Comparison of ENCODE assay signal across 9 cellular contexts in the genomic region with DNA sequence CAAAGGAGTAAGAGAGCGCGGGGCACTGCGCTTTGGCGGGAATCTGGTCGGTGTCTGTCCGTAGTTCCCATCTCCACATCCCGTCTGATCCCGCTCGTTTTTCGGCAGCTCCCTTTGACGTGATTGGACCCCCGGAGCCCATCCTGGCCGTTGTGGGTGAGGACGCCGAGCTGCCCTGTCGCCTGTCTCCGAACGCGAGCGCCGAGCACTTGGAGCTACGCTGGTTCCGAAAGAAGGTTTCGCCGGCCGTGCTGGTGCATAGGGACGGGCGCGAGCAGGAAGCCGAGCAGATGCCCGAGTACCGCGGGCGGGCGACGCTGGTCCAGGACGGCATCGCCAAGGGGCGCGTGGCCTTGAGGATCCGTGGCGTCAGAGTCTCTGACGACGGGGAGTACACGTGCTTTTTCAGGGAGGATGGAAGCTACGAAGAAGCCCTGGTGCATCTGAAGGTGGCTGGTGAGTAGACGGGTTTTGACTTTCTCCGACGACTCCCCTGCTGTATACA. TPM values are rescaled to one million over a fixed set of nuclear protein-coding genes. Genes with fewer than 3 reads are reported as not detected.
DNase-seq lines count a peak whose midpoint lies in the region; ATAC-seq, FAIRE-seq and TF ChIP-seq lines count a peak whose summit lies in the region.
"Had no signal": no experiment of that assay in that cellular context is flagged by ENCODE, and none has a peak within 500 bp of the region (broad histone marks: within the 10 kb centered on the region; RNA-seq: fewer than 3 reads in every experiment).

No MANE protein-coding gene starts in this region.

- peak overlapping the region; percentile 27; the same call in 1 of the 2 replicates for H3K4me3 ChIP-seq in GM08714 (ENCODE audit: low read length)
- H3K4me3 ChIP-seq in mammary epithelial cell (replicated peaks in 1 of 3; ENCODE audit: insufficient read depth in 1 of 3, low read depth in 2 of 3, low read length in 3 of 3), result peak overlapping the region in 1 of 3 experiments; percentile 21
- H3K4me3 ChIP-seq in HepG2 (replicated peaks in 1 of 3; ENCODE audit: insufficient read depth in 1 of 3, low read depth in 2 of 3, low read length in 3 of 3), result peak overlapping the region; percentile 45 to 71 (median 47)

- TF ChIP-seq EP300 in HepG2 (IDR thresholded peaks at IDR 0.05; ENCODE audit: low read depth in 2 of 2, low read length in 2 of 2) (no peak), HepG2 (CRISPR knock-in tag; IDR thresholded peaks at IDR 0.05; ENCODE audit: borderline replicate concordance) (no peak)

- TF ChIP-seq RAD21 in HepG2 (CRISPR knock-in tag; IDR thresholded peaks at IDR 0.05), result no peak

- TF ChIP-seq CTCF in mammary epithelial cell (conservative IDR thresholded peaks at IDR 0.05 in 1 of 2, IDR thresholded peaks at IDR 0.05 in 1 of 2; ENCODE audit: extremely low read depth in 1 of 2, insufficient read depth in 1 of 2, low read depth in 1 of 2, low read length in 2 of 2), result no peak
- no peak for TF ChIP-seq CTCF in HepG2 (CRISPR knock-in tag; IDR thresholded peaks at IDR 0.05)

- H4K20me1 ChIP-seq in mammary epithelial cell (ENCODE audit: insufficient read depth, low read length) (no peaks in the 10 kb centered on the region), HepG2 (ENCODE audit: insufficient read depth, low read length) (no peaks in the 10 kb centered on the region)

- dilution Hi-C loops in mammary epithelial cell (cut with HindIII; ENCODE audit: low sequenced_read_pairs), result no loop called here

- intact Hi-C loops in mammary epithelial cell (cut with micrococcal nuclease) (no loop called here), HepG2 (cut with micrococcal nuclease; ENCODE audit: unreplicated experiment) (no loop called here)

- H2AFZ ChIP-seq in mammary epithelial cell (ENCODE audit: low read depth, low read length) (peak overlapping the region; percentile 62), HepG2 (ENCODE audit: low read length) (no peak overlapping the region)

- H3K36me3 ChIP-seq in mammary epithelial cell (ENCODE audit: insufficient read depth, low read length) (no peaks in the 10 kb centered on the region), HepG2 (replicated peaks in 1 of 2; ENCODE audit: control insufficient read depth in 1 of 2, insufficient read depth in 2 of 2, low read length in 2 of 2) (no peaks in the 10 kb centered on the region)

- H3K9ac ChIP-seq in mammary epithelial cell (ENCODE audit: insufficient read depth, low read length) (no peak overlapping the region), HepG2 (ENCODE audit: insufficient read depth, low read depth, low read length) (peak overlapping the region; percentile 24; the same call in 1 of the 2 replicates)

- POLR2A ChIA-PET in HepG2 (lab: Yijun Ruan, JAX), result interaction anchor here (1.1 kb wide), 1 partner anchor 14 kb away, joined by 5 read pairs; no protein-coding TSS in a partner anchor

- no TSS peak for BruUV-seq in mammary epithelial cell (replicated peaks; lab: Mats Ljungman, UMichigan)
- no TSS peak for BruUV-seq in HepG2 (replicated peaks; lab: Mats Ljungman, UMichigan)

- H3K27me3 ChIP-seq in mammary epithelial cell (ENCODE audit: insufficient read depth, low read length) (peaks cover 12% of the 10 kb centered on the region), HepG2 (ENCODE audit: control insufficient read depth in 1 of 2, insufficient read depth in 2 of 2, low read length in 2 of 2) (peaks cover 5 to 23% of the 10 kb centered on the region in 2 experiments; a peak in 4 of 5 replicates)

- 26% methylated on average over 32 of the region's 49 CpGs for WGBS in mammary epithelial cell (ENCODE audit: low coverage, missing lambda C conversion rate)
- WGBS in HepG2 (ENCODE audit: low lambda C conversion rate), result 3% methylated on average over 4 of the region's 49 CpGs

- TF ChIP-seq POLR2A in HepG2 (IDR thresholded peaks at IDR 0.05; ENCODE audit: insufficient read depth in 1 of 2, low read depth in 2 of 2, low read length in 2 of 2), result no peak

- FAIRE-seq in HepG2 (lab: Jason Lieb, UNC), result no peak

- CTCF ChIA-PET in mammary epithelial cell (lab: Charles Lee; ENCODE audit: low non-redundant PET) (interaction anchor here (0.7 kb wide), 1 partner anchor 206 kb away, joined by 4 read pairs; no protein-coding TSS in a partner anchor), HepG2 (lab: Yijun Ruan, JAX; ENCODE audit: low intra/inter-chr PET ratio, low total read pairs) (no interaction called here)

- ATAC-seq in HepG2, result peak; percentile 83
- ATAC-seq in GM19035 (IDR thresholded peaks at IDR 0.05; ENCODE audit: unreplicated experiment), result no peak

- H3K27ac ChIP-seq in mammary epithelial cell (ENCODE audit: insufficient read depth, low read depth, low read length) (no peak overlapping the region), HepG2 (ENCODE audit: extremely low read length, insufficient read depth, low read length) (no peak overlapping the region)

- H3K9me3 ChIP-seq in mammary epithelial cell (replicated peaks; ENCODE audit: insufficient read depth, low read length) (no peaks in the 10 kb centered on the region), HepG2 (ENCODE audit: low read length) (no peaks in the 10 kb centered on the region)

- DNase-seq in T-helper 1 cell (peak in 4 of 5 donors; percentile 16 to 42 (median 17)), mammary epithelial cell (no peak), HepG2 (ENCODE audit: low spot score) (no peak), occipital lobe (lab: John Stamatoyannopoulos, UW) (no peak), Kasumi-1 (lab: John Stamatoyannopoulos, UW) (no peak)
- DNase-seq in stimulated activated CD4-positive, alpha-beta T cell treated with anti-CD3 and anti-CD28 coated beads, TNF-alpha, amount 100 ng/mL, for 4 hours (ENCODE audit: low read depth in 3 of 3), result peak in 2 of 3 experiments; percentile 5 to 11

- in situ Hi-C loops in mammary epithelial cell (cut with MboI; ENCODE audit: low sequenced_read_pairs in 2 of 2), result no loop called here
- in situ Hi-C loops in HepG2 (cut with HindIII; ENCODE audit: extremely low pct_ligation_motif_present, low pct_unique_long_range_greater_than_20kb), result no loop called here

- peaks cover 5% of the 10 kb centered on the region for H3K4me1 ChIP-seq in mammary epithelial cell (ENCODE audit: insufficient read depth, low read length)
- peaks cover 31% of the 10 kb centered on the region for H3K4me1 ChIP-seq in HepG2 (ENCODE audit: insufficient read depth, low read length)

- H3K79me2 ChIP-seq in mammary epithelial cell (ENCODE audit: insufficient read depth, low read length) (no peaks in the 10 kb centered on the region), HepG2 (ENCODE audit: insufficient read depth, low read length) (no peaks in the 10 kb centered on the region)

- H3K4me2 ChIP-seq in mammary epithelial cell (ENCODE audit: insufficient read depth, low read depth, low read length) (peak overlapping the region; percentile 59), HepG2 (ENCODE audit: low read depth, low read length) (peak overlapping the region; percentile 89)

RNA-seq across cellular contexts. Expression of a gene that starts 1.4 kb away (rescaled TPM):
- total RNA-seq in mammary epithelial cell (not detected), HepG2 (2016; rRNA removed; fragmentation: Illumina TruSeq; extraction: Trizol) (not detected in 2 replicates), occipital lobe (not detected)
- polyA plus RNA-seq in mammary epithelial cell (not detected), HepG2 (2011; rRNA removed) (0.04 and 0.12 TPM in 2 replicates)
- polyA minus RNA-seq in mammary epithelial cell, result not detected
- not detected in 2 replicates for total RNA-seq in HepG2 (2016; cell fraction: cytosol; rRNA removed; fragmentation: Illumina TruSeq; extraction: Trizol; ENCODE audit: low read depth)
- not detected in 2 replicates for total RNA-seq in HepG2 (2016; cell fraction: insoluble cytoplasmic fraction; rRNA removed; fragmentation: Illumina TruSeq; extraction: Trizol)
- total RNA-seq in HepG2 (2016; cell fraction: membrane; rRNA removed; fragmentation: Illumina TruSeq; extraction: Trizol), result not detected in 2 replicates
- total RNA-seq in HepG2 (2016; cell fraction: nucleus; rRNA removed; fragmentation: Illumina TruSeq; extraction: Trizol), result not detected in 2 replicates
- 0.04 and 0.08 TPM in 2 replicates for polyA plus RNA-seq in HepG2 (2011; cell fraction: cytosol; rRNA removed)
- polyA plus RNA-seq in HepG2 (2011; cell fraction: nucleus; rRNA removed), result not detected in 2 replicates
- 0.05 and 0.07 TPM in 2 replicates for polyA plus RNA-seq in HepG2 (2012)
- not detected in 2 replicates for polyA plus RNA-seq in HepG2 (2016; cell fraction: cytosol; fragmentation: Illumina TruSeq; extraction: Trizol; ENCODE audit: low read depth)
- polyA plus RNA-seq in HepG2 (2016; cell fraction: insoluble cytoplasmic fraction; fragmentation: Illumina TruSeq; extraction: Trizol; ENCODE audit: low read depth), result not detected in 2 replicates
- polyA plus RNA-seq in HepG2 (2016; cell fraction: membrane; fragmentation: Illumina TruSeq; extraction: Trizol; ENCODE audit: low read depth), result not detected in 2 replicates
- not detected in 2 replicates for polyA plus RNA-seq in HepG2 (2016; cell fraction: nucleus; fragmentation: Illumina TruSeq; extraction: Trizol; ENCODE audit: insufficient read depth, low read depth)
- not detected in 2 replicates for polyA minus RNA-seq in HepG2 (2011; rRNA and poly(A)+ RNA removed; ENCODE audit: low replicate concordance)
- not detected in 2 replicates for polyA minus RNA-seq in HepG2 (2011; cell fraction: cytosol; rRNA and poly(A)+ RNA removed)
- polyA minus RNA-seq in HepG2 (2011; cell fraction: nucleus; rRNA and poly(A)+ RNA removed), result not detected in 2 replicates
- total RNA-seq: myocyte had no signal

RNA-seq across cellular contexts. Expression of a gene that starts 36.6 kb away (rescaled TPM):
- total RNA-seq in mammary epithelial cell (10 to 100 TPM; 74.6 to 81.5 TPM), HepG2 (2016; rRNA removed; fragmentation: Illumina TruSeq; extraction: Trizol) (52.1 and 79.1 TPM in 2 replicates), occipital lobe (65.8 TPM)
- polyA plus RNA-seq in mammary epithelial cell (50.2 TPM), HepG2 (2011; rRNA removed) (35.2 and 39.9 TPM in 2 replicates)
- 38.5 TPM for polyA minus RNA-seq in mammary epithelial cell
- total RNA-seq in HepG2 (2016; cell fraction: cytosol; rRNA removed; fragmentation: Illumina TruSeq; extraction: Trizol; ENCODE audit: low read depth), result 14.1 and 14.2 TPM in 2 replicates
- 57.3 and 82.0 TPM in 2 replicates for total RNA-seq in HepG2 (2016; cell fraction: insoluble cytoplasmic fraction; rRNA removed; fragmentation: Illumina TruSeq; extraction: Trizol)
- 39.7 and 45.8 TPM in 2 replicates for total RNA-seq in HepG2 (2016; cell fraction: membrane; rRNA removed; fragmentation: Illumina TruSeq; extraction: Trizol)
- 25.0 and 25.1 TPM in 2 replicates for total RNA-seq in HepG2 (2016; cell fraction: nucleus; rRNA removed; fragmentation: Illumina TruSeq; extraction: Trizol)
- polyA plus RNA-seq in HepG2 (2011; cell fraction: cytosol; rRNA removed), result 30.0 and 36.6 TPM in 2 replicates
- 17.1 and 20.4 TPM in 2 replicates for polyA plus RNA-seq in HepG2 (2011; cell fraction: nucleus; rRNA removed)
- polyA plus RNA-seq in HepG2 (2012), result 43.4 and 46.6 TPM in 2 replicates
- polyA plus RNA-seq in HepG2 (2016; cell fraction: cytosol; fragmentation: Illumina TruSeq; extraction: Trizol; ENCODE audit: low read depth), result 7.3 and 12.1 TPM in 2 replicates
- 70.8 and 81.5 TPM in 2 replicates for polyA plus RNA-seq in HepG2 (2016; cell fraction: insoluble cytoplasmic fraction; fragmentation: Illumina TruSeq; extraction: Trizol; ENCODE audit: low read depth)
- polyA plus RNA-seq in HepG2 (2016; cell fraction: membrane; fragmentation: Illumina TruSeq; extraction: Trizol; ENCODE audit: low read depth), result 23.8 and 31.2 TPM in 2 replicates
- 36.5 and 38.4 TPM in 2 replicates for polyA plus RNA-seq in HepG2 (2016; cell fraction: nucleus; fragmentation: Illumina TruSeq; extraction: Trizol; ENCODE audit: insufficient read depth, low read depth)
- polyA minus RNA-seq in HepG2 (2011; rRNA and poly(A)+ RNA removed; ENCODE audit: low replicate concordance), result 13.7 and 15.1 TPM in 2 replicates
- 19.8 and 21.2 TPM in 2 replicates for polyA minus RNA-seq in HepG2 (2011; cell fraction: cytosol; rRNA and poly(A)+ RNA removed)
- 6.7 and 13.2 TPM in 2 replicates for polyA minus RNA-seq in HepG2 (2011; cell fraction: nucleus; rRNA and poly(A)+ RNA removed)

RNA-seq across cellular contexts. Expression of a gene that starts 43.8 kb away (rescaled TPM):
- total RNA-seq in mammary epithelial cell, result 10 to 100 TPM in 1 of 2 donors, 1 to 10 TPM in 1; 7.8 to 19.2 TPM
- 9.0 TPM for polyA plus RNA-seq in mammary epithelial cell
- 2.3 TPM for polyA minus RNA-seq in mammary epithelial cell
- total RNA-seq in HepG2 (2016; rRNA removed; fragmentation: Illumina TruSeq; extraction: Trizol), result 9.1 and 16.4 TPM in 2 replicates
- total RNA-seq in HepG2 (2016; cell fraction: cytosol; rRNA removed; fragmentation: Illumina TruSeq; extraction: Trizol; ENCODE audit: low read depth), result 2.8 and 3.8 TPM in 2 replicates
- 9.2 and 15.3 TPM in 2 replicates for total RNA-seq in HepG2 (2016; cell fraction: insoluble cytoplasmic fraction; rRNA removed; fragmentation: Illumina TruSeq; extraction: Trizol)
- 5.5 and 6.0 TPM in 2 replicates for total RNA-seq in HepG2 (2016; cell fraction: membrane; rRNA removed; fragmentation: Illumina TruSeq; extraction: Trizol)
- total RNA-seq in HepG2 (2016; cell fraction: nucleus; rRNA removed; fragmentation: Illumina TruSeq; extraction: Trizol), result 18.6 and 21.3 TPM in 2 replicates
- 30.4 and 35.0 TPM in 2 replicates for polyA plus RNA-seq in HepG2 (2011; rRNA removed)
- polyA plus RNA-seq in HepG2 (2011; cell fraction: cytosol; rRNA removed), result 23.7 and 28.2 TPM in 2 replicates
- polyA plus RNA-seq in HepG2 (2011; cell fraction: nucleus; rRNA removed), result 33.3 and 38.3 TPM in 2 replicates
- polyA plus RNA-seq in HepG2 (2012), result 18.7 and 23.0 TPM in 2 replicates
- 2.6 and 3.2 TPM in 2 replicates for polyA plus RNA-seq in HepG2 (2016; cell fraction: cytosol; fragmentation: Illumina TruSeq; extraction: Trizol; ENCODE audit: low read depth)
- polyA plus RNA-seq in HepG2 (2016; cell fraction: insoluble cytoplasmic fraction; fragmentation: Illumina TruSeq; extraction: Trizol; ENCODE audit: low read depth), result 11.1 TPM in 2 replicates
- 3.3 and 3.5 TPM in 2 replicates for polyA plus RNA-seq in HepG2 (2016; cell fraction: membrane; fragmentation: Illumina TruSeq; extraction: Trizol; ENCODE audit: low read depth)
- 49.0 and 49.2 TPM in 2 replicates for polyA plus RNA-seq in HepG2 (2016; cell fraction: nucleus; fragmentation: Illumina TruSeq; extraction: Trizol; ENCODE audit: insufficient read depth, low read depth)
- 23.9 and 31.6 TPM in 2 replicates for polyA minus RNA-seq in HepG2 (2011; rRNA and poly(A)+ RNA removed; ENCODE audit: low replicate concordance)
- 10.4 and 12.6 TPM in 2 replicates for polyA minus RNA-seq in HepG2 (2011; cell fraction: cytosol; rRNA and poly(A)+ RNA removed)
- polyA minus RNA-seq in HepG2 (2011; cell fraction: nucleus; rRNA and poly(A)+ RNA removed), result 25.0 and 37.0 TPM in 2 replicates
- 13.1 TPM for total RNA-seq in occipital lobe

Comparison
In these comparisons a context has a peak if more than half of its experiments do, and no peak if none do; other contexts are left out.
1. DNase-seq: peak in T-helper 1 cell (4 of 5) and stimulated activated CD4-positive, alpha-beta T cell treated with anti-CD3 and anti-CD28 coated beads, TNF-alpha, amount 100 ng/mL, for 4 hours (2 of 3); none in mammary epithelial cell (single experiment), HepG2 (single experiment), occipital lobe (single experiment) and Kasumi-1 (0 of 2).